8 cellular contexts compared by ENCODE assay signal in the genomic region with DNA sequence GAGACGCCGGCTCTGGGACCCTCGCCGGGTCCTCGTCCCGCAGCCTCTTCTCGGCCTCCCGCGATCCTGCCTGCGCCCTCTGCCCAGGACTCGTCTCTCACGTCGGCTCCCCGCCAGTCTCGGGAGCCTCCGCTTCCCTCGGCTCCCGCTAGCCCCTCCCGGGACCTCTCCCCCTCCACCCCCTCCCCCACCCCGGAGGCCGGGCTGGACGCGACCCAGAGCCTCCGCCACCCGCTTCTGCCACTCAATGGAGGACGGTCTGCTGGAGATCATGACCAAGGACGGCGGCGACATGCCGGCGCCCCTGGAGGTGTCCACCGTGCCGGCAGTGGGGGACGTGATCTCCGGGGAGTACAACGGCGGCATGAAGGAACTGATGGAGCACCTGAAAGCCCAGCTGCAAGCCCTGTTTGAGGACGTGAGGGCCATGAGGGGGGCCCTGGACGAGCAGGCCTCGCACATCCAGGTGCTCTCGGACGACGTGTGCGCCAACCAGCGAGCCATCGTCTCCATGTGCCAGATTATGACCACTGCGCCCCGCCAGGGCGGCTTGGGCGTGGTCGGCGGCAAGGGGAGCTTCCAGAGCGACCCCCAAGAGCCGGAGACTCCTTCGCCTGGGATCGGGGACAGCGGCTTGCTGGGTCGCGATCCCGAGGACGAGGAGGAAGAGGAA. TPM values are rescaled to one million over a fixed set of nuclear protein-coding genes. Genes with fewer than 3 reads are reported as not detected.
DNase-seq lines count a peak whose midpoint lies in the region; ATAC-seq and TF ChIP-seq lines count a peak whose summit lies in the region.

No MANE protein-coding gene starts in this region.

- H3K27me3 ChIP-seq in iPS DF 6.9 (ENCODE audit: control insufficient read depth, insufficient read depth, low read length) (peaks cover 9% of the 10 kb centered on the region; the same call in 1 of the 2 replicates), foreskin keratinocyte (peaks cover 64% of the 10 kb centered on the region)

- intact Hi-C loops in activated CD4-positive, alpha-beta T cell treated with anti-CD3 and anti-CD28 coated beads for 36 hours (cut with DNase I, micrococcal nuclease): loop anchor here (1.0 to 10.0 kb wide), 9 partner anchors 14 to 479 kb away; partner anchors contain the start of genes ASB8 (in 2 of the 2), COL2A1 (in 2 of the 2), RPAP3 (in 1 of the 2) and TMEM106C (in 1 of the 2)

- no peak for ATAC-seq in activated CD4-positive, alpha-beta T cell treated with anti-CD3 and anti-CD28 coated beads for 36 hours
- peak; percentile 9 for ATAC-seq in activated T-helper 17 cell treated with anti-CD3 and anti-CD28 coated beads, Interleukin-2, amount 50 U/mL, for 72 hours (replicated peaks)
- peak; percentile 40 for ATAC-seq in stimulated activated memory B cell treated with anti-CD40 and anti-IgM and Interleukin-4, amounts not matched to agents 10 μg/mL and 1 μg/mL and 100 μg/mL, for 72 hours
- ATAC-seq in HG02678 (IDR thresholded peaks at IDR 0.05; ENCODE audit: unreplicated experiment) (no peak), foreskin keratinocyte (no peak)

- POLR2A ChIA-PET in activated CD4-positive, alpha-beta T cell treated with anti-CD3 and anti-CD28 coated beads for 36 hours (lab: Charles Lee): interaction anchor here (0.6 kb wide), 1 partner anchor 416 kb away, joined by 4 read pairs; no protein-coding TSS in a partner anchor
- POLR2A ChIA-PET in GM10248 (lab: Yijun Ruan, JAX): no interaction called here

- TF ChIP-seq CTCF in GM10248 (IDR thresholded peaks at IDR 0.05; ENCODE audit: control extremely low read depth, extremely low read depth, low read depth, missing control alignments): no peak
- no peak for TF ChIP-seq CTCF in foreskin keratinocyte (conservative IDR thresholded peaks at IDR 0.05)

- H3K27ac ChIP-seq in iPS DF 6.9 (ENCODE audit: low read length) (no peak overlapping the region), foreskin keratinocyte (no peak overlapping the region)

- peaks cover 20% of the 10 kb centered on the region for H3K4me1 Mint-ChIP-seq in activated CD4-positive, alpha-beta T cell treated with anti-CD3 and anti-CD28 coated beads for 36 hours
- H3K4me1 Mint-ChIP-seq in activated T-helper 17 cell treated with anti-CD3 and anti-CD28 coated beads, Interleukin-2, amount 50 U/mL, for 72 hours: peaks cover 5% of the 10 kb centered on the region
- H3K4me1 Mint-ChIP-seq in stimulated activated memory B cell treated with anti-CD40 and anti-IgM and Interleukin-4, amounts not matched to agents 10 μg/mL and 1 μg/mL and 100 μg/mL, for 72 hours: peaks cover 32% of the 10 kb centered on the region

- no peak overlapping the region for H3K27ac Mint-ChIP-seq in activated CD4-positive, alpha-beta T cell treated with anti-CD3 and anti-CD28 coated beads for 36 hours
- no peak overlapping the region for H3K27ac Mint-ChIP-seq in activated T-helper 17 cell treated with anti-CD3 and anti-CD28 coated beads, Interleukin-2, amount 50 U/mL, for 72 hours
- H3K27ac Mint-ChIP-seq in stimulated activated memory B cell treated with anti-CD40 and anti-IgM and Interleukin-4, amounts not matched to agents 10 μg/mL and 1 μg/mL and 100 μg/mL, for 72 hours: peak overlapping the region; percentile 43

- no peaks in the 10 kb centered on the region for H3K36me3 ChIP-seq in iPS DF 6.9 (ENCODE audit: control insufficient read depth, insufficient read depth, low read length)

- CTCF ChIA-PET in activated CD4-positive, alpha-beta T cell treated with anti-CD3 and anti-CD28 coated beads for 36 hours (lab: Charles Lee): interaction anchor here (0.6 to 2.3 kb wide), 8 partner anchors 11 to 457 kb away, joined by 3 to 15 read pairs (median 4); no protein-coding TSS in a partner anchor
- CTCF ChIA-PET in GM10248 (lab: Yijun Ruan, JAX): interaction anchor here (1.3 to 4.7 kb wide), 5 partner anchors 11 to 434 kb away, joined by 3 to 15 read pairs (median 9); no protein-coding TSS in a partner anchor

- peaks cover 3% of the 10 kb centered on the region; the same call in 1 of the 2 replicates for H3K4me1 ChIP-seq in iPS DF 6.9 (ENCODE audit: control insufficient read depth, insufficient read depth, low read length)
- H3K4me1 ChIP-seq in foreskin keratinocyte: no peaks in the 10 kb centered on the region

- H3K4me3 ChIP-seq in iPS DF 6.9 (ENCODE audit: low read length): peak overlapping the region; percentile 63; the same call in 1 of the 2 replicates

- H3K9me3 Mint-ChIP-seq in activated CD4-positive, alpha-beta T cell treated with anti-CD3 and anti-CD28 coated beads for 36 hours (ENCODE audit: low read depth): no peaks in the 10 kb centered on the region
- H3K9me3 Mint-ChIP-seq in activated T-helper 17 cell treated with anti-CD3 and anti-CD28 coated beads, Interleukin-2, amount 50 U/mL, for 72 hours: no peaks in the 10 kb centered on the region
- no peaks in the 10 kb centered on the region for H3K9me3 Mint-ChIP-seq in stimulated activated memory B cell treated with anti-CD40 and anti-IgM and Interleukin-4, amounts not matched to agents 10 μg/mL and 1 μg/mL and 100 μg/mL, for 72 hours

- H3K4me3 Mint-ChIP-seq in activated CD4-positive, alpha-beta T cell treated with anti-CD3 and anti-CD28 coated beads for 36 hours: peak overlapping the region; percentile 81
- peak overlapping the region; percentile 89 for H3K4me3 Mint-ChIP-seq in activated T-helper 17 cell treated with anti-CD3 and anti-CD28 coated beads, Interleukin-2, amount 50 U/mL, for 72 hours
- H3K4me3 Mint-ChIP-seq in stimulated activated memory B cell treated with anti-CD40 and anti-IgM and Interleukin-4, amounts not matched to agents 10 μg/mL and 1 μg/mL and 100 μg/mL, for 72 hours: peak overlapping the region; percentile 91

- peaks cover 30% of the 10 kb centered on the region for H3K27me3 Mint-ChIP-seq in activated CD4-positive, alpha-beta T cell treated with anti-CD3 and anti-CD28 coated beads for 36 hours
- H3K27me3 Mint-ChIP-seq in activated T-helper 17 cell treated with anti-CD3 and anti-CD28 coated beads, Interleukin-2, amount 50 U/mL, for 72 hours: peaks cover 16% of the 10 kb centered on the region
- peaks cover 37% of the 10 kb centered on the region for H3K27me3 Mint-ChIP-seq in stimulated activated memory B cell treated with anti-CD40 and anti-IgM and Interleukin-4, amounts not matched to agents 10 μg/mL and 1 μg/mL and 100 μg/mL, for 72 hours

- no peaks in the 10 kb centered on the region for H3K9me3 ChIP-seq in iPS DF 6.9 (ENCODE audit: control insufficient read depth, insufficient read depth, low read length)

- WGBS in iPS DF 6.9 (ENCODE audit: insufficient coverage, insufficient read length): no CpG with 5 or more reads among the region's 61 CpGs

- no peaks in the 10 kb centered on the region for H3K36me3 Mint-ChIP-seq in activated CD4-positive, alpha-beta T cell treated with anti-CD3 and anti-CD28 coated beads for 36 hours (ENCODE audit: low read depth)
- H3K36me3 Mint-ChIP-seq in activated T-helper 17 cell treated with anti-CD3 and anti-CD28 coated beads, Interleukin-2, amount 50 U/mL, for 72 hours (ENCODE audit: low read depth): no peaks in the 10 kb centered on the region
- H3K36me3 Mint-ChIP-seq in stimulated activated memory B cell treated with anti-CD40 and anti-IgM and Interleukin-4, amounts not matched to agents 10 μg/mL and 1 μg/mL and 100 μg/mL, for 72 hours: no peaks in the 10 kb centered on the region

- peak; percentile 39 for DNase-seq in activated CD4-positive, alpha-beta T cell treated with anti-CD3 and anti-CD28 coated beads for 36 hours
- DNase-seq in activated CD4-positive, alpha-beta T cell treated with anti-CD3 and anti-CD28 coated beads, Interleukin-2, amount 50 U/mL, for 1 hour: no peak
- DNase-seq in iPS DF 6.9 (ENCODE audit: low read depth, low spot score): no peak
- DNase-seq in GM10248 (ENCODE audit: extremely low spot score): no peak
- DNase-seq in foreskin keratinocyte: no peak

RNA-seq across cellular contexts. Expression of gene CCDC184, which starts 0.6 kb away (rescaled TPM):
- under 1 TPM; 0.25 to 0.37 TPM for total RNA-seq in activated CD4-positive, alpha-beta T cell treated with anti-CD3 and anti-CD28 coated beads for 36 hours
- under 1 TPM; 0.67 to 0.69 TPM for total RNA-seq in activated T-helper 17 cell treated with anti-CD3 and anti-CD28 coated beads, Interleukin-2, amount 50 U/mL, for 72 hours
- total RNA-seq in foreskin keratinocyte: 0.35 and 1.4 TPM in 2 replicates
- 0.58 and 1.6 TPM in 2 replicates for polyA plus RNA-seq in foreskin keratinocyte

RNA-seq across cellular contexts. Expression of gene OR10AD1, which starts 19.1 kb away (rescaled TPM):
- total RNA-seq in activated CD4-positive, alpha-beta T cell treated with anti-CD3 and anti-CD28 coated beads for 36 hours: not detected
- total RNA-seq in activated T-helper 17 cell treated with anti-CD3 and anti-CD28 coated beads, Interleukin-2, amount 50 U/mL, for 72 hours: not detected
- total RNA-seq in foreskin keratinocyte: not detected in 2 replicates
- not detected in 2 replicates for polyA plus RNA-seq in foreskin keratinocyte

RNA-seq across cellular contexts. Expression of gene ASB8, which starts 26.7 kb away (rescaled TPM):
- total RNA-seq in activated CD4-positive, alpha-beta T cell treated with anti-CD3 and anti-CD28 coated beads for 36 hours: 10 to 100 TPM; 28.8 to 33.0 TPM
- 10 to 100 TPM; 22.6 to 35.7 TPM for total RNA-seq in activated T-helper 17 cell treated with anti-CD3 and anti-CD28 coated beads, Interleukin-2, amount 50 U/mL, for 72 hours
- 12.0 and 13.6 TPM in 2 replicates for total RNA-seq in foreskin keratinocyte
- polyA plus RNA-seq in foreskin keratinocyte: 6.7 and 7.6 TPM in 2 replicates

Comparison
In these comparisons a context has a peak if more than half of its experiments do, and no peak if none do; other contexts are left out.
1. ATAC-seq: peak in activated T-helper 17 cell treated with anti-CD3 and anti-CD28 coated beads, Interleukin-2, amount 50 U/mL, for 72 hours (single experiment) and stimulated activated memory B cell treated with anti-CD40 and anti-IgM and Interleukin-4, amounts not matched to agents 10 μg/mL and 1 μg/mL and 100 μg/mL, for 72 hours (single experiment); none in activated CD4-positive, alpha-beta T cell treated with anti-CD3 and anti-CD28 coated beads for 36 hours (single experiment), HG02678 (single experiment) and foreskin keratinocyte (single experiment).
2. Peak in every context shown above with its lines, with median percentiles within 50 percentile points of each other: H3K4me3 Mint-ChIP-seq.